Comparison of ENCODE assay signal across 25 cellular contexts in the genomic region with DNA sequence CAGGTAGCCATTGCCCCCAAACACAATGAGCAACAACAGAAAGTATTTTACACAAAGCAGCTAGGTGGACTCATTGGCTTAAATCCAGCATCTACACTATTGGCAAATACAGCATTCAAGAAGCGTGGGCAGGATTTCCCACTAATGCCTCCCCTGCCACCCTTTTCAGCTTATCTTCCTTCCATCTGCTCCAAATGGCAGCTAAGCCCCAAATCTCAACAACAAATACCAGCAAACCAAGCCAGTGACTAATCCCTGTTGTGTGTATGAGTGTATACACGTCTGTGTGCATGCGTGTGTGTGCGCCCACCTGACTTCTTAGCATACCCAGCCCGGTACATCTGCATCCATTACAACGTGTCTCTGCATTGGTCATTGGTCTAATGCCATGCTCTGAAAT.
"Had no signal": no experiment of that assay in that cellular context is flagged by ENCODE, and none has a peak within 500 bp of the region (broad histone marks: within the 10 kb centered on the region; RNA-seq: fewer than 3 reads in every experiment).

No MANE protein-coding gene starts in this region.

- H3K4me3 ChIP-seq: gastroesophageal sphincter, heart left ventricle, hepatocyte, lung, pancreas, right lobe of liver, suprapubic skin, transverse colon, upper lobe of right lung, uterus had no signal

- DNase-seq: effector CD8-positive, alpha-beta T cell; endodermal cell; foreskin keratinocyte; heart left ventricle; kidney; natural killer cell; pancreas; retina; right lobe of liver; small intestine; stimulated activated CD4-positive, alpha-beta T cell treated with anti-CD3 and anti-CD28 coated beads, Interleukin-15, amount 100 ng/mL, for 24 hours; stimulated activated CD4-positive, alpha-beta T cell treated with anti-CD3 and anti-CD28 coated beads, Interleukin-2, amount 100 ng/mL, for 48 hours; stimulated activated naive B cell treated with anti-CD40 and anti-IgM and Interleukin-4, amounts not matched to agents 10 μg/mL and 1 μg/mL and 100 μg/mL, for 72 hours; stimulated activated naive CD8-positive, alpha-beta T cell treated with anti-CD3 and anti-CD28 coated beads, Interleukin-15, amount 100 ng/mL, for 72 hours; transverse colon; upper lobe of right lung; uterus had no signal

- FAIRE-seq: kidney, pancreas, small intestine had no signal

- ATAC-seq: esophagus mucosa; foreskin keratinocyte; gastroesophageal sphincter; left lobe of liver; natural killer cell; pancreas; right lobe of liver; stimulated activated naive B cell treated with anti-CD40 and anti-IgM and Interleukin-4, amounts not matched to agents 10 μg/mL and 1 μg/mL and 100 μg/mL, for 72 hours; stimulated activated naive CD8-positive, alpha-beta T cell treated with anti-CD3 and anti-CD28 coated beads, Interleukin-15, amount 100 ng/mL, for 72 hours; upper lobe of right lung had no signal

- H3K27me3 ChIP-seq: foreskin keratinocyte, gastroesophageal sphincter, heart left ventricle, hepatocyte, pancreas, right lobe of liver, suprapubic skin, transverse colon, upper lobe of right lung, uterus had no signal

- H3K9me3 ChIP-seq: gastroesophageal sphincter, heart left ventricle, neutrophil, pancreas, right lobe of liver, suprapubic skin, transverse colon, upper lobe of right lung, uterus had no signal

- H3K27ac ChIP-seq: epithelial cell of prostate, foreskin keratinocyte, gastroesophageal sphincter, heart left ventricle, hepatocyte, neutrophil, pancreas, right lobe of liver, suprapubic skin, transverse colon, upper lobe of right lung, uterus had no signal

- H3K4me1 ChIP-seq: foreskin keratinocyte, gastroesophageal sphincter, suprapubic skin, upper lobe of right lung, uterus had no signal

- H3K36me3 ChIP-seq: gastroesophageal sphincter, neutrophil, pancreas, right lobe of liver, suprapubic skin, transverse colon, upper lobe of right lung, uterus had no signal
